1 cellular context compared by ENCODE assay signal in the genomic region with DNA sequence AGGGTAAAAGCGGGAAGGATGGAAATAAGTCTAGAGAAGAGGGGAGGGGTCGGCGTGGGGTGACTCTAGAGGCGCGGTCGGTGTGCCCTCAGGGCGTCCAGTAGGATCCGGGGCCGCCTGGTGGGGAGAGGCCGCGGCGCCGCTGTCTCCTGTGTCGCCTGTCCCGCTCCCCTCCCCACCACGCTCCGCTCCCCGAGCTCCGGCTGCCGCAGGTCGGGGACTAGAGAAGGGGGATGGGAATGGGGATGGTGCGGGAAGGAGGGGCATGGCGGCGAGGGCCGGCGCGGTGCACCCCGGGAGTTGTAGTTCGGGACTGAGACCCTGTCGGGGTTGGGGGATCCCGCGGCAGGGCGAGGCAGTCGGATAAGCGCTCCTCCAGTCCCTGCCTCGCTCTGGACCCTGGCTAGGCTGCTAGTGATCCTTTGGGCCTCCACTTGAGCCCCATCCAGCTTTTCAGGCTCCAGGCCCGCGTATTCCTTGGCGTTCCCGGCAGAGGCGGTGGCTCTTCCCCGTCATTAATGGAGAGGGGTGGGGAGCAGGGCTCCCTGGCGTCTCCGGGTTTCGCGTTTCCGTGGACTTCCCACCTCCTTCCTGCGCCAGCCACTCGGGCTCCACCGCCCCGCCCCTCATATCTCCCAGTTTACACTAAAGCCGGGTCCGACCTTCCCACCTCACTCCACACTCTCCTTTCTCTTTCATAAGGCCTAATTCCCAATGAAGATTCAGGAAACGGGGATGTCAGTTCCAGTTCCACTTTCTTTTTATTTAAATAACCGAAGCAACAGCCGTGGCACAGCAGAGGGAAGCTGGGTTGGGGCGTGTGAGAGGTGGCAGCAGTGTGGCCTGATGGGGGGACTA.
TF ChIP-seq lines count a peak whose summit lies in the region.

A gene with protein sequence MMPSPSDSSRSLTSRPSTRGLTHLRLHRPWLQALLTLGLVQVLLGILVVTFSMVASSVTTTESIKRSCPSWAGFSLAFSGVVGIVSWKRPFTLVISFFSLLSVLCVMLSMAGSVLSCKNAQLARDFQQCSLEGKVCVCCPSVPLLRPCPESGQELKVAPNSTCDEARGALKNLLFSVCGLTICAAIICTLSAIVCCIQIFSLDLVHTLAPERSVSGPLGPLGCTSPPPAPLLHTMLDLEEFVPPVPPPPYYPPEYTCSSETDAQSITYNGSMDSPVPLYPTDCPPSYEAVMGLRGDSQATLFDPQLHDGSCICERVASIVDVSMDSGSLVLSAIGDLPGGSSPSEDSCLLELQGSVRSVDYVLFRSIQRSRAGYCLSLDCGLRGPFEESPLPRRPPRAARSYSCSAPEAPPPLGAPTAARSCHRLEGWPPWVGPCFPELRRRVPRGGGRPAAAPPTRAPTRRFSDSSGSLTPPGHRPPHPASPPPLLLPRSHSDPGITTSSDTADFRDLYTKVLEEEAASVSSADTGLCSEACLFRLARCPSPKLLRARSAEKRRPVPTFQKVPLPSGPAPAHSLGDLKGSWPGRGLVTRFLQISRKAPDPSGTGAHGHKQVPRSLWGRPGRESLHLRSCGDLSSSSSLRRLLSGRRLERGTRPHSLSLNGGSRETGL (minus strand): TSS at position 241 of the 858 bp plus-strand sequence. CDS start 606 bp downstream, outside the sequence.

TF ChIP-seq in liver, 16 proteins besides CTCF, POLR2A, EP300 and RAD21 (continued from another document):
- TF ChIP-seq FOXA2 (IDR thresholded peaks at IDR 0.05) (no peak), JUND (IDR thresholded peaks at IDR 0.05) (no peak)
TF ChIP-seq in liver: peak in this region for 4.
